1 cellular context compared by ENCODE assay signal in genomic region chr12:121522962-121523361, GRCh38.
A peak's percentile ranks its signal among the peaks of the same experiment; 100 is the strongest.
TF ChIP-seq lines count a peak whose summit lies in the region.

No MANE protein-coding gene starts in this region.

TF ChIP-seq in K562, 482 proteins besides CTCF, POLR2A, EP300 and RAD21:
- TF ChIP-seq TEAD4 (IDR thresholded peaks at IDR 0.05; ENCODE audit: low read length) (no peak), TEAD4 (CRISPR knock-in tag; IDR thresholded peaks at IDR 0.05; ENCODE audit: borderline replicate concordance) (no peak), RBM25 (IDR thresholded peaks at IDR 0.05; ENCODE audit: low read depth, low read length, severe bottlenecking) (peak; percentile 53), SMAD4 (CRISPR knock-in tag; conservative IDR thresholded peaks at IDR 0.05) (no peak)
